22 cellular contexts compared by ENCODE assay signal in the genomic region with DNA sequence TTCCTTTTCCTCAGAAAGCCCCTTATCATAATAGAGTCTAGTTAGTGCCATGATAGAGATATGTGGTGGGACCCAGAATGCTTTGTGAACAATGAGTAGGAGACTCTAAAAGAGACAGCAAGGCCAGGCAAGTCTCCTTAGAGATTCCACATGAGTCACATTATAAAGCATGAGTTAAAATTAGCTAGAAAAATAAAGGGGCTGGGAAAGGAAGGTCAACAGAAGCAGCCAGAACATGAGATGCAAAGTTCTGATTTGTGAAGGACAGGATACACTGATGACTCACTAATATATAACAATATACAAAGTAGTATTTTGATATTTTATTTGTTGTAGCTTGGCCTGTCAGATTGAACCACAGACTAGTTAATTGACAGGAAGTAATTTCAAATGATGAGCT. TPM values are rescaled to one million over a fixed set of nuclear protein-coding genes. Genes with fewer than 3 reads are reported as not detected.
A peak's percentile ranks its signal among the peaks of the same experiment; 100 is the strongest.
DNase-seq lines count a peak whose midpoint lies in the region; ATAC-seq lines count a peak whose summit lies in the region.
"Had no signal": no experiment of that assay in that cellular context is flagged by ENCODE, and none has a peak within 500 bp of the region (broad histone marks: within the 10 kb centered on the region; RNA-seq: fewer than 3 reads in every experiment).

No MANE protein-coding gene starts in this region.

- intact Hi-C loops in activated naive CD4-positive, alpha-beta T cell treated with anti-CD3 and anti-CD28 coated beads for 36 hours (cut with micrococcal nuclease) = no loop called here

- no peak overlapping the region for H3K27ac Mint-ChIP-seq in activated CD8-positive, alpha-beta T cell treated with anti-CD3 and anti-CD28 coated beads, Interleukin-2, amount 10 ng/mL, durations not matched to agents 7 days and 5 days
- H3K27ac Mint-ChIP-seq in activated naive CD4-positive, alpha-beta T cell treated with anti-CD3 and anti-CD28 coated beads for 36 hours = no peak overlapping the region
- H3K27ac Mint-ChIP-seq: CD8-positive, alpha-beta memory T cell; mesothelial cell of epicardium had no signal

- H3K36me3 Mint-ChIP-seq in activated CD8-positive, alpha-beta T cell treated with anti-CD3 and anti-CD28 coated beads, Interleukin-2, amount 10 ng/mL, durations not matched to agents 7 days and 5 days (ENCODE audit: low read depth) = no peaks in the 10 kb centered on the region
- H3K36me3 Mint-ChIP-seq in activated naive CD4-positive, alpha-beta T cell treated with anti-CD3 and anti-CD28 coated beads for 36 hours (ENCODE audit: low read depth) = no peaks in the 10 kb centered on the region
- H3K36me3 Mint-ChIP-seq: CD8-positive, alpha-beta memory T cell; mesothelial cell of epicardium had no signal

- DNase-seq in A172 (ENCODE audit: low spot score) (peak; percentile 39), LHCN-M2 (ENCODE audit: low read depth) (peak; percentile 82), brain pericyte (ENCODE audit: low read depth, low spot score) (peak; percentile 18), foreskin melanocyte (peak; percentile 49), C1 segment of cervical spinal cord (lab: John Stamatoyannopoulos, UW) (no peak), NCI-H2227 (lab: John Stamatoyannopoulos, UW; ENCODE audit: unreplicated experiment) (no peak)
- no peak for DNase-seq in activated CD8-positive, alpha-beta T cell treated with anti-CD3 and anti-CD28 coated beads, Interleukin-2, amount 10 ng/mL, durations not matched to agents 7 days and 5 days
- DNase-seq in activated naive CD4-positive, alpha-beta T cell treated with anti-CD3 and anti-CD28 coated beads for 36 hours = no peak
- DNase-seq: activated CD4-positive, CD25-positive, alpha-beta regulatory T cell treated with anti-CD3 and anti-CD28 coated beads, Interleukin-2, amount 50 U/mL, for 72 hours; CD8-positive, alpha-beta memory T cell; effector memory CD4-positive, alpha-beta T cell; GDM1; islet precursor cell; NCI-H1048; NCI-H2171; right lobe of liver; SHP77 treated with DMSO at 0.1 percent for 48 hours; stimulated activated CD4-positive, alpha-beta T cell treated with anti-CD3 and anti-CD28 coated beads, Interleukin-4, amount 100 ng/mL, for 1 hour; T-helper 2 cell; thyroid gland had no signal

- POLR2A ChIA-PET in activated CD8-positive, alpha-beta T cell treated with anti-CD3 and anti-CD28 coated beads, Interleukin-2, amount 10 ng/mL, durations not matched to agents 7 days and 5 days (lab: Charles Lee) = no interaction called here

- peaks cover 3% of the 10 kb centered on the region for H3K27me3 Mint-ChIP-seq in activated CD8-positive, alpha-beta T cell treated with anti-CD3 and anti-CD28 coated beads, Interleukin-2, amount 10 ng/mL, durations not matched to agents 7 days and 5 days (ENCODE audit: low read depth)
- H3K27me3 Mint-ChIP-seq in activated naive CD4-positive, alpha-beta T cell treated with anti-CD3 and anti-CD28 coated beads for 36 hours (ENCODE audit: low read depth) = no peaks in the 10 kb centered on the region

- ATAC-seq in activated CD8-positive, alpha-beta T cell treated with anti-CD3 and anti-CD28 coated beads, Interleukin-2, amount 10 ng/mL, durations not matched to agents 7 days and 5 days = no peak
- ATAC-seq: A549 had no signal

- H3K4me1 Mint-ChIP-seq in activated CD8-positive, alpha-beta T cell treated with anti-CD3 and anti-CD28 coated beads, Interleukin-2, amount 10 ng/mL, durations not matched to agents 7 days and 5 days (ENCODE audit: low read depth) = no peaks in the 10 kb centered on the region
- no peaks in the 10 kb centered on the region for H3K4me1 Mint-ChIP-seq in activated naive CD4-positive, alpha-beta T cell treated with anti-CD3 and anti-CD28 coated beads for 36 hours (ENCODE audit: low read depth)
- H3K4me1 Mint-ChIP-seq: CD8-positive, alpha-beta memory T cell had no signal

- no peak overlapping the region for H3K4me3 Mint-ChIP-seq in activated CD8-positive, alpha-beta T cell treated with anti-CD3 and anti-CD28 coated beads, Interleukin-2, amount 10 ng/mL, durations not matched to agents 7 days and 5 days
- H3K4me3 Mint-ChIP-seq in activated naive CD4-positive, alpha-beta T cell treated with anti-CD3 and anti-CD28 coated beads for 36 hours = no peak overlapping the region
- H3K4me3 Mint-ChIP-seq: CD8-positive, alpha-beta memory T cell; mesothelial cell of epicardium had no signal

- no peaks in the 10 kb centered on the region for H3K9me3 Mint-ChIP-seq in activated CD8-positive, alpha-beta T cell treated with anti-CD3 and anti-CD28 coated beads, Interleukin-2, amount 10 ng/mL, durations not matched to agents 7 days and 5 days (ENCODE audit: insufficient read depth)
- no peaks in the 10 kb centered on the region for H3K9me3 Mint-ChIP-seq in activated naive CD4-positive, alpha-beta T cell treated with anti-CD3 and anti-CD28 coated beads for 36 hours
- H3K9me3 Mint-ChIP-seq: CD8-positive, alpha-beta memory T cell had no signal

- CTCF ChIA-PET in activated CD8-positive, alpha-beta T cell treated with anti-CD3 and anti-CD28 coated beads, Interleukin-2, amount 10 ng/mL, durations not matched to agents 7 days and 5 days (lab: Charles Lee) = no interaction called here
- CTCF ChIA-PET in activated naive CD4-positive, alpha-beta T cell treated with anti-CD3 and anti-CD28 coated beads for 36 hours (lab: Charles Lee) = no interaction called here

RNA-seq across cellular contexts. Expression of a gene that starts 25.3 kb away (rescaled TPM):
- 39.3 and 50.4 TPM in 2 replicates for total RNA-seq in A172 (2014; rRNA removed; shearing (Covaris generic))
- 65.8 and 81.9 TPM in 2 replicates for total RNA-seq in LHCN-M2 (2014; rRNA removed)
- polyA plus RNA-seq in LHCN-M2 (2012) = 8.7 TPM
- total RNA-seq in activated CD8-positive, alpha-beta T cell treated with anti-CD3 and anti-CD28 coated beads, Interleukin-2, amount 10 ng/mL, durations not matched to agents 7 days and 5 days = 10 to 100 TPM; 24.2 to 24.5 TPM
- total RNA-seq in activated naive CD4-positive, alpha-beta T cell treated with anti-CD3 and anti-CD28 coated beads for 36 hours = 10 to 100 TPM; 19.5 to 20.3 TPM

Comparison
In these comparisons a context has a peak if more than half of its experiments do, and no peak if none do; other contexts are left out.
1. DNase-seq: peak in A172 (single experiment), LHCN-M2 (single experiment), brain pericyte (single experiment) and foreskin melanocyte (single experiment); none in C1 segment of cervical spinal cord (0 of 14), activated CD8-positive, alpha-beta T cell treated with anti-CD3 and anti-CD28 coated beads, Interleukin-2, amount 10 ng/mL, durations not matched to agents 7 days and 5 days (single experiment), NCI-H2227 (single experiment) and activated naive CD4-positive, alpha-beta T cell treated with anti-CD3 and anti-CD28 coated beads for 36 hours (single experiment).